ENCODE assay signal across 1 cellular context in the genomic region with DNA sequence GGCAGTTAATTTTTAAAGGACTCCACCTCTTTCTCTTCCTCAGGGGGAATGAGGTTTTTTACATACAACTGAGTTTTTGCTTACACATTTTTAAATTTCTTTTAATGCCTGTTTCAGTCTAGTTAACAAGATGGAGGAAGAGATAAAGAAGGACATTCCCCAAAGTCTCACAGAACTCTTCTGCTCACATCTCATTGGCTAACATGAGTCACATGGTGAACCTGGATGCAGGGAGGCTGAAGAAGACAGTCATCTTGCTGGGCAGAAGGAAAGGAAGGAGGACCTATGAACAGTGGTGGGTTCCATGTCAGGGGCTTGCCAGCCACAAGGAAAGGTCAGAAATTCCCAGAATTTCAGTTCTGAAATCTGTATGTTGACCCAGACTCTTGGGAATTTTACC.
TF ChIP-seq lines count a peak whose summit lies in the region.

No MANE protein-coding gene starts in this region.

TF ChIP-seq in K562, 482 proteins besides CTCF, POLR2A, EP300 and RAD21 (continued from another document):
- TF ChIP-seq, protein P1, sequence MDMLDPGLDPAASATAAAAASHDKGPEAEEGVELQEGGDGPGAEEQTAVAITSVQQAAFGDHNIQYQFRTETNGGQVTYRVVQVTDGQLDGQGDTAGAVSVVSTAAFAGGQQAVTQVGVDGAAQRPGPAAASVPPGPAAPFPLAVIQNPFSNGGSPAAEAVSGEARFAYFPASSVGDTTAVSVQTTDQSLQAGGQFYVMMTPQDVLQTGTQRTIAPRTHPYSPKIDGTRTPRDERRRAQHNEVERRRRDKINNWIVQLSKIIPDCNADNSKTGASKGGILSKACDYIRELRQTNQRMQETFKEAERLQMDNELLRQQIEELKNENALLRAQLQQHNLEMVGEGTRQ (CRISPR knock-in tag; IDR thresholded peaks at IDR 0.05): peak; percentile 91
- TF ChIP-seq RAD51 (IDR thresholded peaks at IDR 0.05; ENCODE audit: borderline replicate concordance, low read depth): peak; percentile 65; the same call in 1 of the 2 replicates
- TF ChIP-seq, protein P2, sequence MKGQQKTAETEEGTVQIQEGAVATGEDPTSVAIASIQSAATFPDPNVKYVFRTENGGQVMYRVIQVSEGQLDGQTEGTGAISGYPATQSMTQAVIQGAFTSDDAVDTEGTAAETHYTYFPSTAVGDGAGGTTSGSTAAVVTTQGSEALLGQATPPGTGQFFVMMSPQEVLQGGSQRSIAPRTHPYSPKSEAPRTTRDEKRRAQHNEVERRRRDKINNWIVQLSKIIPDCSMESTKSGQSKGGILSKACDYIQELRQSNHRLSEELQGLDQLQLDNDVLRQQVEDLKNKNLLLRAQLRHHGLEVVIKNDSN (CRISPR knock-in tag; IDR thresholded peaks at IDR 0.05): peak; percentile 46; the same call in 1 of the 2 replicates
- TF ChIP-seq ERF (CRISPR knock-in tag; IDR thresholded peaks at IDR 0.05): no peak
- TF ChIP-seq ZNF354B (CRISPR knock-in tag; IDR thresholded peaks at IDR 0.05): no peak
- no peak for TF ChIP-seq BDP1 (IDR thresholded peaks at IDR 0.05; ENCODE audit: insufficient read depth, insufficient read length)
- no peak for TF ChIP-seq MCM7 (IDR thresholded peaks at IDR 0.05)
- no peak for TF ChIP-seq RBFOX2 (IDR thresholded peaks at IDR 0.05; ENCODE audit: low read depth, low read length)
- no peak for TF ChIP-seq CBFA2T3 (IDR thresholded peaks at IDR 0.05)
